Comparison of ENCODE assay signal across 17 cellular contexts in the genomic region with DNA sequence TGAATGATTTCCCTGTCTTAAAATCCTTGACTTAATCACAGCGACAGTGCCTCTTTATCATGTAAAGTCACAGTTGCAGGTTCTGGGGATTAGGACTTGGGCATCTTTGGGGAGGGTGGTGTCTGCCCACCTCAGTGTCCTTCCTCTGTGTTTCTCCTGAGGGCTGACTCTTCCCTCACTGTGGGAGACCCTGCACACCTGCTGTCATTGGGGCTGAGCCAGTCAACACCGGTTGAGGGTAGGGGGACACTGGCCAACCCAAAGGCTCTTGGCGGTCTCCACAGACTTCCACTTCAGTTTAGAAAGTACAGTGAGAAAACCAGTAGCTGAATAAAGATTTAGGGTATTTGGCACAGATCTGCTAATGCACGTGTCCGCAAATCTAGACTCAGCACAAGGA. TPM values are rescaled to one million over a fixed set of nuclear protein-coding genes. Genes with fewer than 3 reads are reported as not detected.
DNase-seq lines count a peak whose midpoint lies in the region; ATAC-seq and TF ChIP-seq lines count a peak whose summit lies in the region.
"Had no signal": no experiment of that assay in that cellular context is flagged by ENCODE, and none has a peak within 500 bp of the region (broad histone marks: within the 10 kb centered on the region; RNA-seq: fewer than 3 reads in every experiment).

No MANE protein-coding gene starts in this region.

- no peaks in the 10 kb centered on the region for H3K27me3 ChIP-seq in heart right ventricle

- TF ChIP-seq CTCF in heart right ventricle (IDR thresholded peaks at IDR 0.05) = no peak

- H3K9me3 ChIP-seq in heart right ventricle = peaks cover 0 to 10% (median 0%) of the 10 kb centered on the region in 11 donors
- H3K9me3 ChIP-seq: A549, Caco-2 had no signal

- H3K36me3 Mint-ChIP-seq in activated CD8-positive, alpha-beta T cell treated with anti-CD3 and anti-CD28 coated beads, Interleukin-2, amount 10 ng/mL, durations not matched to agents 7 days and 5 days (ENCODE audit: low read depth) = no peaks in the 10 kb centered on the region
- H3K36me3 Mint-ChIP-seq: CD8-positive, alpha-beta T cell had no signal

- ATAC-seq in left cardiac atrium = no peak
- no peak for ATAC-seq in heart right ventricle
- ATAC-seq in activated CD8-positive, alpha-beta T cell treated with anti-CD3 and anti-CD28 coated beads, Interleukin-2, amount 10 ng/mL, durations not matched to agents 7 days and 5 days = no peak
- ATAC-seq: A549; CD8-positive, alpha-beta T cell had no signal

- H3K9me3 Mint-ChIP-seq in activated CD8-positive, alpha-beta T cell treated with anti-CD3 and anti-CD28 coated beads, Interleukin-2, amount 10 ng/mL, durations not matched to agents 7 days and 5 days (ENCODE audit: insufficient read depth) = no peaks in the 10 kb centered on the region
- H3K9me3 Mint-ChIP-seq: CD4-positive, alpha-beta T cell had no signal

- H3K4me1 ChIP-seq in heart right ventricle = peaks cover 0 to 11% (median 0%) of the 10 kb centered on the region in 9 donors
- H3K4me1 ChIP-seq: A549, Caco-2 had no signal

- H3K27ac ChIP-seq in heart right ventricle = no peak overlapping the region
- H3K27ac ChIP-seq: 22Rv1; A549; BLaER1 treated with 17β-estradiol and CSF1 and Interleukin-3, amounts not matched to agents 10 nM and 100 nM; C4-2B had no signal

- H3K27me3 Mint-ChIP-seq in activated CD8-positive, alpha-beta T cell treated with anti-CD3 and anti-CD28 coated beads, Interleukin-2, amount 10 ng/mL, durations not matched to agents 7 days and 5 days (ENCODE audit: low read depth) = no peaks in the 10 kb centered on the region

- intact Hi-C loops in left cardiac atrium (cut with DNase I) (no loop called here), heart right ventricle (cut with DNase I) (no loop called here), posterior vena cava (cut with DNase I) (loop anchor here in 1 of 2 donors (5.0 kb wide), 1 partner anchor 1448 kb away; no protein-coding TSS in a partner anchor)

- POLR2A ChIA-PET in activated CD8-positive, alpha-beta T cell treated with anti-CD3 and anti-CD28 coated beads, Interleukin-2, amount 10 ng/mL, durations not matched to agents 7 days and 5 days (lab: Charles Lee) = no interaction called here

- DNase-seq in left cardiac atrium = peak; percentile 6
- no peak for DNase-seq in heart right ventricle
- peak; percentile 34 for DNase-seq in posterior vena cava (ENCODE audit: low spot score)
- DNase-seq in activated effector memory CD4-positive, alpha-beta T cell treated with anti-CD3 and anti-CD28 coated beads, Interleukin-2, amount 50 U/mL, for 16 hours = no peak
- no peak for DNase-seq in activated CD8-positive, alpha-beta T cell treated with anti-CD3 and anti-CD28 coated beads, Interleukin-2, amount 10 ng/mL, durations not matched to agents 7 days and 5 days
- DNase-seq: AML-193; Caco-2; Calu3; CD4-positive, alpha-beta T cell; CD8-positive, alpha-beta T cell; DMS79 treated with DMSO at 0.1 percent for 48 hours; GF-D8 had no signal

- H3K36me3 ChIP-seq in heart right ventricle = no peaks in the 10 kb centered on the region
- H3K36me3 ChIP-seq: BLaER1 treated with 17β-estradiol and CSF1 and Interleukin-3, amounts not matched to agents 10 nM and 100 nM had no signal

- WGBS in heart right ventricle, 2 donors = 95 to 96% methylated on average over 5 of the region's 5 CpGs

- no peak overlapping the region for H3K4me3 ChIP-seq in heart right ventricle
- H3K4me3 ChIP-seq: A549; BLaER1 treated with 17β-estradiol and CSF1 and Interleukin-3, amounts not matched to agents 10 nM and 100 nM had no signal

- CTCF ChIA-PET in activated CD8-positive, alpha-beta T cell treated with anti-CD3 and anti-CD28 coated beads, Interleukin-2, amount 10 ng/mL, durations not matched to agents 7 days and 5 days (lab: Charles Lee) = no interaction called here

- no peak overlapping the region for H3K4me3 Mint-ChIP-seq in activated CD8-positive, alpha-beta T cell treated with anti-CD3 and anti-CD28 coated beads, Interleukin-2, amount 10 ng/mL, durations not matched to agents 7 days and 5 days
- H3K4me3 Mint-ChIP-seq: B cell; CD4-positive, alpha-beta T cell; CD8-positive, alpha-beta T cell had no signal

- no peak overlapping the region for H3K27ac Mint-ChIP-seq in activated CD8-positive, alpha-beta T cell treated with anti-CD3 and anti-CD28 coated beads, Interleukin-2, amount 10 ng/mL, durations not matched to agents 7 days and 5 days
- H3K27ac Mint-ChIP-seq: B cell; CD4-positive, alpha-beta T cell; CD8-positive, alpha-beta T cell had no signal

- no peaks in the 10 kb centered on the region for H3K4me1 Mint-ChIP-seq in activated CD8-positive, alpha-beta T cell treated with anti-CD3 and anti-CD28 coated beads, Interleukin-2, amount 10 ng/mL, durations not matched to agents 7 days and 5 days (ENCODE audit: low read depth)
- H3K4me1 Mint-ChIP-seq: B cell had no signal

RNA-seq across cellular contexts. Expression of a gene that starts 36.9 kb away (rescaled TPM):
- total RNA-seq in left cardiac atrium (10 to 100 TPM; 22.5 to 23.9 TPM), heart right ventricle (10 to 100 TPM; 17.5 to 29.2 (median 20.4) TPM), posterior vena cava (10 to 100 TPM; 28.9 to 33.3 TPM)
- 1 to 10 TPM; 3.5 to 4.3 TPM for polyA plus RNA-seq in heart right ventricle
- 1 to 10 TPM in 1 of 2 experiments, under 1 TPM in 1; 0.82 to 1.3 TPM for total RNA-seq in activated CD8-positive, alpha-beta T cell treated with anti-CD3 and anti-CD28 coated beads, Interleukin-2, amount 10 ng/mL, durations not matched to agents 7 days and 5 days
- total RNA-seq: B cell had no signal

Comparison
In these comparisons a context has a peak if more than half of its experiments do, and no peak if none do; other contexts are left out.
1. DNase-seq: peak in left cardiac atrium (single experiment) and posterior vena cava (single experiment); none in heart right ventricle (0 of 2), activated effector memory CD4-positive, alpha-beta T cell treated with anti-CD3 and anti-CD28 coated beads, Interleukin-2, amount 50 U/mL, for 16 hours (single experiment) and activated CD8-positive, alpha-beta T cell treated with anti-CD3 and anti-CD28 coated beads, Interleukin-2, amount 10 ng/mL, durations not matched to agents 7 days and 5 days (single experiment).
2. RNA of a gene that starts 36.9 kb away (total RNA-seq): 28.9 to 33.3 TPM in posterior vena cava, 22.5 to 23.9 TPM in left cardiac atrium and 17.5 to 29.2 TPM in heart right ventricle; 0.82 to 1.3 TPM in activated CD8-positive, alpha-beta T cell treated with anti-CD3 and anti-CD28 coated beads, Interleukin-2, amount 10 ng/mL, durations not matched to agents 7 days and 5 days; every median in the first group is over 4 times any median in the second.